Comparison of ENCODE assay signal across 8 cellular contexts in the genomic region with DNA sequence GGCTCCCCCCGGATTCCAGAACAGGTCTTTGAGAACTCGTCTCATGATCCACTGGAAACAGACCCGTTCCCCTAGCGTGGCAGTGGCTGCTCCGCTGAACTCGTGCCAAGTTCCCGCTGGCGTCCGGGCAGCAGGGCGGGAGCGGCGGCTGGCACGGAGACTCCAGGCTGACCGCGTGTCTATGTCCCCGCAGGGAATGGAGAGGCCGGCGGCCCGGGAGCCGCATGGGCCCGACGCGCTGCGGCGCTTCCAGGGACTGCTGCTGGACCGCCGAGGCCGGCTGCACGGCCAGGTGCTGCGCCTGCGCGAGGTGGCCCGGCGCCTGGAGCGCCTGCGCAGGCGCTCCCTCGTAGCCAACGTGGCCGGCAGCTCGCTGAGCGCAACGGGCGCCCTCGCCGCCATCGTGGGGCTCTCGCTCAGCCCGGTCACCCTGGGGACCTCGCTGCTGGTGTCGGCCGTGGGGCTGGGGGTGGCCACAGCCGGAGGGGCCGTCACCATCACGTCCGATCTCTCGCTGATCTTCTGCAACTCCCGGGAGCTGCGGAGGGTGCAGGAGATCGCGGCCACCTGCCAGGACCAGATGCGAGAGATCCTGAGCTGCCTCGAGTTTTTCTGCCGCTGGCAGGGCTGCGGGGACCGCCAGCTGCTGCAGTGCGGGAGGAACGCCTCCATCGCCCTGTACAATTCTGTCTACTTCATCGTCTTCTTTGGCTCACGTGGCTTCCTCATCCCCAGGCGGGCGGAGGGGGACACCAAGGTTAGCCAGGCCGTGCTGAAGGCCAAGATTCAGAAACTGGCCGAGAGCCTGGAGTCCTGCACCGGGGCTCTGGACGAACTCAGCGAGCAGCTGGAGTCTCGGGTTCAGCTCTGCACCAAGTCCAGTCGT. TPM values are rescaled to one million over a fixed set of nuclear protein-coding genes. Genes with fewer than 3 reads are reported as not detected.
DNase-seq lines count a peak whose midpoint lies in the region; ATAC-seq and TF ChIP-seq lines count a peak whose summit lies in the region.

No MANE protein-coding gene starts in this region.

- ATAC-seq in CD4-positive, CD25-positive, alpha-beta regulatory T cell (ENCODE audit: low read depth in 2 of 2) = peak; percentile 83 to 88
- ATAC-seq in HG03342 (IDR thresholded peaks at IDR 0.05; ENCODE audit: unreplicated experiment) = peak; percentile 82

- peak; percentile 68 to 83 (median 73) for DNase-seq in CD4-positive, CD25-positive, alpha-beta regulatory T cell
- peak; percentile 30 for DNase-seq in NCI-H748 treated with DMSO at 0.1 percent for 48 hours (lab: John Stamatoyannopoulos, UW)
- DNase-seq in activated T-cell treated with anti-CD3 and anti-CD28 coated beads for 4 hours = peak; percentile 40
- peak; percentile 84 for DNase-seq in epithelial cell of esophagus (ENCODE audit: low read depth)
- peak; percentile 58 for DNase-seq in stimulated activated CD8-positive, alpha-beta memory T cell treated with anti-CD3 and anti-CD28 coated beads, Interleukin-4, amount 100 ng/mL, for 24 hours (ENCODE audit: low read depth)

- peaks cover 23% of the 10 kb centered on the region for H3K4me1 ChIP-seq in CD4-positive, CD25-positive, alpha-beta regulatory T cell (ENCODE audit: control insufficient read depth, insufficient read depth, low read length, poor library complexity, severe bottlenecking)
- peaks cover 26% of the 10 kb centered on the region for H3K4me1 ChIP-seq in mononuclear cell (ENCODE audit: insufficient read depth, low read length)

- H3K4me3 ChIP-seq in CD4-positive, CD25-positive, alpha-beta regulatory T cell (ENCODE audit: low read depth, low read length) = peak overlapping the region; percentile 85
- H3K4me3 ChIP-seq in epithelial cell of esophagus (ENCODE audit: low read length) (peak overlapping the region; percentile 65), mononuclear cell (ENCODE audit: low read length) (peak overlapping the region; percentile 58)

- no peaks in the 10 kb centered on the region for H3K36me3 Mint-ChIP-seq in CD4-positive, CD25-positive, alpha-beta regulatory T cell

- TF ChIP-seq CTCF in epithelial cell of esophagus (IDR thresholded peaks at IDR 0.05; ENCODE audit: insufficient read depth, low read depth, low read length, missing control alignments) = no peak

- H3K4me1 Mint-ChIP-seq in CD4-positive, CD25-positive, alpha-beta regulatory T cell = peaks cover 8 to 33% (median 13%) of the 10 kb centered on the region in 4 donors

- H3K9me3 ChIP-seq in CD4-positive, CD25-positive, alpha-beta regulatory T cell (ENCODE audit: control insufficient read depth in 2 of 2, low read length in 2 of 2) = no peaks in the 10 kb centered on the region
- H3K9me3 ChIP-seq in mononuclear cell (ENCODE audit: low read depth, low read length) = no peaks in the 10 kb centered on the region

- H3K27me3 ChIP-seq in CD4-positive, CD25-positive, alpha-beta regulatory T cell (ENCODE audit: control insufficient read depth, insufficient read depth, low read length) = no peaks in the 10 kb centered on the region
- no peaks in the 10 kb centered on the region for H3K27me3 ChIP-seq in mononuclear cell (ENCODE audit: insufficient read depth, low read length)

- peak overlapping the region; percentile 79 to 89 (median 84) for H3K27ac Mint-ChIP-seq in CD4-positive, CD25-positive, alpha-beta regulatory T cell

- H3K27me3 Mint-ChIP-seq in CD4-positive, CD25-positive, alpha-beta regulatory T cell = no peaks in the 10 kb centered on the region

- no peaks in the 10 kb centered on the region for H3K36me3 ChIP-seq in CD4-positive, CD25-positive, alpha-beta regulatory T cell (ENCODE audit: control insufficient read depth, insufficient read depth, low read length)

- H3K9me3 Mint-ChIP-seq in CD4-positive, CD25-positive, alpha-beta regulatory T cell = no peaks in the 10 kb centered on the region

- TF ChIP-seq POLR2A in GM19193 (IDR thresholded peaks at IDR 0.05; ENCODE audit: extremely low read depth, insufficient read depth, insufficient read length) = peak; percentile 94

- peak overlapping the region; percentile 82 to 89 (median 86) for H3K4me3 Mint-ChIP-seq in CD4-positive, CD25-positive, alpha-beta regulatory T cell

- peak overlapping the region; percentile 74 for H3K27ac ChIP-seq in CD4-positive, CD25-positive, alpha-beta regulatory T cell (ENCODE audit: insufficient read depth, low read length, poor library complexity, severe bottlenecking)

RNA-seq across cellular contexts. Expression of gene APOLD1, which starts 1.5 kb away (rescaled TPM):
- total RNA-seq in CD4-positive, CD25-positive, alpha-beta regulatory T cell = 3.9 TPM
- polyA plus RNA-seq in CD4-positive, CD25-positive, alpha-beta regulatory T cell = 1 to 10 TPM; 1.9 to 3.1 (median 2.7) TPM
- 1.8 TPM for total RNA-seq in mononuclear cell

RNA-seq across cellular contexts. Expression of gene DDX47, which starts 26.2 kb away (rescaled TPM):
- total RNA-seq in CD4-positive, CD25-positive, alpha-beta regulatory T cell = 117 TPM
- 10 to 100 TPM; 63.2 to 83.9 (median 72.0) TPM for polyA plus RNA-seq in CD4-positive, CD25-positive, alpha-beta regulatory T cell
- total RNA-seq in mononuclear cell = 188 TPM

Comparison
In these comparisons a context has a peak if more than half of its experiments do, and no peak if none do; other contexts are left out.
1. Peak in every context shown above with its lines: DNase-seq, ATAC-seq, H3K4me3 ChIP-seq and H3K27ac ChIP-seq.
2. DNase-seq: peak in every context shown above with its lines; median percentile 84 in epithelial cell of esophagus; 73 in CD4-positive, CD25-positive, alpha-beta regulatory T cell; 58 in stimulated activated CD8-positive, alpha-beta memory T cell treated with anti-CD3 and anti-CD28 coated beads, Interleukin-4, amount 100 ng/mL, for 24 hours; 40 in activated T-cell treated with anti-CD3 and anti-CD28 coated beads for 4 hours; 30 in NCI-H748 treated with DMSO at 0.1 percent for 48 hours.